ENCODE assay signal across 23 cellular contexts in genomic region chr15:69957175-69957574, GRCh38.
DNase-seq lines count a peak whose midpoint lies in the region; ATAC-seq, FAIRE-seq and TF ChIP-seq lines count a peak whose summit lies in the region.
"Had no signal": no experiment of that assay in that cellular context is flagged by ENCODE, and none has a peak within 500 bp of the region (broad histone marks: within the 10 kb centered on the region; RNA-seq: fewer than 3 reads in every experiment).

No MANE protein-coding gene starts in this region.

- H3K4me1 ChIP-seq in prostate gland (replicated peaks): no peaks in the 10 kb centered on the region
- H3K4me1 ChIP-seq: ascending aorta, BLaER1, lower lobe of right lung had no signal

- H3K27me3 ChIP-seq in prostate gland (replicated peaks; ENCODE audit: insufficient read depth): no peaks in the 10 kb centered on the region
- H3K27me3 ChIP-seq: ascending aorta, BLaER1 had no signal

- TF ChIP-seq POLR2A in prostate gland (IDR thresholded peaks at IDR 0.05): no peak

- H3K4me3 ChIP-seq in HFF-Myc (replicated peaks; ENCODE audit: low read depth, low read length): no peak overlapping the region
- no peak overlapping the region for H3K4me3 ChIP-seq in prostate gland
- H3K4me3 ChIP-seq: ascending aorta, BLaER1, lower lobe of right lung had no signal

- no peak for ATAC-seq in HG03095 (IDR thresholded peaks at IDR 0.05; ENCODE audit: unreplicated experiment)
- ATAC-seq: lower lobe of right lung, sciatic nerve, SK-N-SH treated with all-trans-retinoic acid at 6 μM for 48 hours had no signal

- 95% methylated on average over 4 of the region's 4 CpGs for WGBS in prostate gland

- no peaks in the 10 kb centered on the region for H3K9me3 ChIP-seq in prostate gland
- H3K9me3 ChIP-seq: ascending aorta, BLaER1, lower lobe of right lung had no signal

- H3K36me3 ChIP-seq in prostate gland: no peaks in the 10 kb centered on the region
- H3K36me3 ChIP-seq: ascending aorta, BLaER1, lower lobe of right lung, WERI-Rb-1 had no signal

- FAIRE-seq in D721Med (lab: Jason Lieb, UNC): no peak
- FAIRE-seq: GM18507 had no signal

- TF ChIP-seq CTCF in HFF-Myc (IDR thresholded peaks at IDR 0.05; ENCODE audit: low read depth, low read length, missing control alignments): peak; percentile 9
- TF ChIP-seq CTCF in D721Med (IDR thresholded peaks at IDR 0.05; ENCODE audit: insufficient read depth, missing control alignments): no peak
- TF ChIP-seq CTCF in prostate gland (IDR thresholded peaks at IDR 0.05): no peak

- DNase-seq in EL (peak; percentile 5), HFF-Myc (ENCODE audit: extremely low read depth, low read depth) (no peak), SW480 (ENCODE audit: low spot score) (peak; percentile 11), iris pigment epithelial cell (ENCODE audit: low read depth) (peak; percentile 1), D721Med (ENCODE audit: insufficient read length, low spot score) (no peak), prostate gland (ENCODE audit: low spot score) (no peak)
- DNase-seq in stimulated activated CD4-positive, alpha-beta T cell treated with anti-CD3 and anti-CD28 coated beads, Interleukin-12 subunit alpha, Interleukin-12 subunit beta, amount 100 ng/mL, for 4 hours: no peak
- DNase-seq: activated CD8-positive, alpha-beta memory T cell treated with anti-CD3 and anti-CD28 coated beads, Interleukin-2, amount 50 U/mL, for 4 hours; caudate nucleus; dermis blood vessel endothelial cell; H7; head of caudate nucleus; kidney glomerular epithelial cell; lower lobe of right lung; NCI-H1417 treated with DMSO at 0.1 percent for 48 hours; NCI-H510A treated with DMSO at 0.1 percent for 48 hours; WERI-Rb-1 had no signal

- H3K27ac ChIP-seq in prostate gland: no peak overlapping the region
- H3K27ac ChIP-seq: ascending aorta, BLaER1, lower lobe of right lung, WERI-Rb-1 had no signal

- intact Hi-C loops in prostate gland (cut with DNase I): no loop called here

Comparison
In these comparisons a context has a peak if more than half of its experiments do, and no peak if none do; other contexts are left out.
1. DNase-seq: peak in EL (single experiment), SW480 (single experiment) and iris pigment epithelial cell (single experiment); none in HFF-Myc (single experiment), stimulated activated CD4-positive, alpha-beta T cell treated with anti-CD3 and anti-CD28 coated beads, Interleukin-12 subunit alpha, Interleukin-12 subunit beta, amount 100 ng/mL, for 4 hours (single experiment), D721Med (single experiment) and prostate gland (single experiment).